29 cellular contexts compared by ENCODE assay signal in genomic region chr20:5272268-5272667, GRCh38. TPM values are rescaled to one million over a fixed set of nuclear protein-coding genes. Genes with fewer than 3 reads are reported as not detected.
A peak's percentile ranks its signal among the peaks of the same experiment; 100 is the strongest.
DNase-seq lines count a peak whose midpoint lies in the region; ATAC-seq, FAIRE-seq and TF ChIP-seq lines count a peak whose summit lies in the region.
"Had no signal": no experiment of that assay in that cellular context is flagged by ENCODE, and none has a peak within 500 bp of the region (broad histone marks: within the 10 kb centered on the region; RNA-seq: fewer than 3 reads in every experiment).

No MANE protein-coding gene starts in this region.

- POLR2A ChIA-PET in A549 (lab: Yijun Ruan, JAX): no interaction called here
- POLR2A ChIA-PET in CD4-positive, alpha-beta memory T cell (lab: Charles Lee; ENCODE audit: partially characterized antibody): no interaction called here

- no peaks in the 10 kb centered on the region for H3K9me3 ChIP-seq in A549
- peaks cover 0 to 14% (median 0%) of the 10 kb centered on the region in 11 experiments; a peak in 4 of 22 replicates for H3K9me3 ChIP-seq in BLaER1 treated with 17β-estradiol and CSF1 and Interleukin-3, amounts not matched to agents 10 nM and 100 nM (replicated peaks in 1 of 11)
- no peaks in the 10 kb centered on the region for H3K9me3 ChIP-seq in CD4-positive, alpha-beta memory T cell (ENCODE audit: control insufficient read depth in 1 of 2, low read length in 2 of 2)
- H3K9me3 ChIP-seq: BE2C had no signal

- H3K27ac Mint-ChIP-seq in CD4-positive, alpha-beta memory T cell: no peak overlapping the region
- H3K27ac Mint-ChIP-seq: CD4-positive, alpha-beta T cell had no signal

- H3K4me3 Mint-ChIP-seq in CD4-positive, alpha-beta memory T cell: no peak overlapping the region
- H3K4me3 Mint-ChIP-seq: CD4-positive, alpha-beta T cell; CD8-positive, alpha-beta memory T cell had no signal

- no peak for TF ChIP-seq CTCF in A549 (IDR thresholded peaks at IDR 0.05)

- H3K4me3 ChIP-seq in A549: no peak overlapping the region
- no peak overlapping the region for H3K4me3 ChIP-seq in BLaER1 treated with 17β-estradiol and CSF1 and Interleukin-3, amounts not matched to agents 10 nM and 100 nM
- no peak overlapping the region for H3K4me3 ChIP-seq in CD4-positive, alpha-beta memory T cell (ENCODE audit: low read length in 2 of 2)
- H3K4me3 ChIP-seq: GM12878 had no signal

- ATAC-seq in A549 (no peak), GM18867 (IDR thresholded peaks at IDR 0.05; ENCODE audit: unreplicated experiment) (peak; percentile 71)
- ATAC-seq: GM12878 had no signal

- H3K4me1 Mint-ChIP-seq in CD4-positive, alpha-beta memory T cell: peaks cover 0 to 1% (median 0%) of the 10 kb centered on the region in 4 donors

- 0 out of 22 replicates have a peak overlapping the region, but pooled peaks of 1 of the 11 experiments have one; percentile 4 for H3K9ac ChIP-seq in BLaER1 treated with 17β-estradiol and CSF1 and Interleukin-3, amounts not matched to agents 10 nM and 100 nM

- no peaks in the 10 kb centered on the region for H3K4me1 ChIP-seq in A549
- peaks cover 9 to 80% (median 66%) of the 10 kb centered on the region in 10 experiments; a peak in 19 of 20 replicates for H3K4me1 ChIP-seq in BLaER1 treated with 17β-estradiol and CSF1 and Interleukin-3, amounts not matched to agents 10 nM and 100 nM
- H3K4me1 ChIP-seq in CD4-positive, alpha-beta memory T cell (ENCODE audit: insufficient read depth, low read length): no peaks in the 10 kb centered on the region
- H3K4me1 ChIP-seq: BE2C had no signal

- H3K9me3 Mint-ChIP-seq in CD4-positive, alpha-beta memory T cell: peaks cover 0 to 3% (median 0%) of the 10 kb centered on the region in 8 donors
- H3K9me3 Mint-ChIP-seq: CD4-positive, alpha-beta T cell; CD8-positive, alpha-beta memory T cell had no signal

- CTCF ChIA-PET in A549 (lab: Yijun Ruan, JAX): no interaction called here
- CTCF ChIA-PET in CD4-positive, alpha-beta memory T cell (lab: Charles Lee; ENCODE audit: partially characterized antibody): no interaction called here

- no peak overlapping the region for H3K4me2 ChIP-seq in A549
- H3K4me2 ChIP-seq in BLaER1 treated with 17β-estradiol and CSF1 and Interleukin-3, amounts not matched to agents 10 nM and 100 nM: peak overlapping the region in 9 of 11 experiments; percentile 21 to 82 (median 59); a peak in 16 of 22 replicates

- intact Hi-C loops in CD4-positive, alpha-beta memory T cell (cut with micrococcal nuclease): no loop called here

- TF ChIP-seq EP300 in A549 (IDR thresholded peaks at IDR 0.05): no peak

- no peaks in the 10 kb centered on the region for H3K36me3 Mint-ChIP-seq in CD4-positive, alpha-beta memory T cell

- no peaks in the 10 kb centered on the region for H3K36me3 ChIP-seq in BLaER1 treated with 17β-estradiol and CSF1 and Interleukin-3, amounts not matched to agents 10 nM and 100 nM
- no peaks in the 10 kb centered on the region for H3K36me3 ChIP-seq in CD4-positive, alpha-beta memory T cell (ENCODE audit: insufficient read depth, low read length)
- H3K36me3 ChIP-seq: BE2C had no signal

- DNase-seq in A549 (ENCODE audit: low read depth in 1 of 2, low spot score in 1 of 2) (no peak), globus pallidus (ENCODE audit: low spot score) (no peak), frontal cortex (ENCODE audit: low spot score in 2 of 2) (no peak)
- DNase-seq in CD4-positive, alpha-beta memory T cell: no peak
- DNase-seq: ACHN; BE2C; CD4-positive, alpha-beta T cell; CD8-positive, alpha-beta memory T cell; COR-L47; DMS 273 treated with DMSO at 0.1 percent for 48 hours; DMS153; DMS53; DMS79; DND-41; EL; GDM1 had no signal

- H3K27me3 ChIP-seq in BLaER1 treated with 17β-estradiol and CSF1 and Interleukin-3, amounts not matched to agents 10 nM and 100 nM: no peaks in the 10 kb centered on the region
- H3K27me3 ChIP-seq in CD4-positive, alpha-beta memory T cell (ENCODE audit: insufficient read depth, low read length): no peaks in the 10 kb centered on the region

- TF ChIP-seq POLR2A in A549 (IDR thresholded peaks at IDR 0.05; ENCODE audit: low read length): no peak

- H3K27ac ChIP-seq in A549: no peak overlapping the region
- H3K27ac ChIP-seq in BLaER1 treated with 17β-estradiol and CSF1 and Interleukin-3, amounts not matched to agents 10 nM and 100 nM: peak overlapping the region in 4 of 11 experiments; percentile 30 to 52 (median 32); a peak in 4 of 22 replicates
- no peak overlapping the region for H3K27ac ChIP-seq in CD4-positive, alpha-beta memory T cell (ENCODE audit: low read depth, low read length)
- H3K27ac ChIP-seq: 22Rv1, C4-2B had no signal

- 0% methylated on average over 4 of the region's 4 CpGs for WGBS in A549 (ENCODE audit: missing lambda C conversion rate)

- FAIRE-seq in A549 (lab: Jason Lieb, UNC): peak; percentile 13
- FAIRE-seq in frontal cortex (lab: Jason Lieb, UNC): no peak
- FAIRE-seq: GM12878, GM12892, GM18507, GM19239 had no signal

- H4K20me1 ChIP-seq in BLaER1 treated with 17β-estradiol and CSF1 and Interleukin-3, amounts not matched to agents 10 nM and 100 nM: no peaks in the 10 kb centered on the region

- no peak for TF ChIP-seq RAD21 in A549 (conservative IDR thresholded peaks at IDR 0.05 in 1 of 2, IDR thresholded peaks at IDR 0.05 in 1 of 2)

- H3K27me3 Mint-ChIP-seq in CD4-positive, alpha-beta memory T cell: peaks cover 5 to 28% of the 10 kb centered on the region in 2 donors

TF ChIP-seq in A549, 52 proteins besides CTCF, POLR2A, EP300 and RAD21:
- TF ChIP-seq POLR2AphosphoS2 (conservative IDR thresholded peaks at IDR 0.05; ENCODE audit: low read length): no peak
- no peak for TF ChIP-seq ELK1 (IDR thresholded peaks at IDR 0.05; ENCODE audit: low read depth, low read length)
- no peak for TF ChIP-seq RARB (CRISPR knock-in tag; IDR thresholded peaks at IDR 0.05)
- TF ChIP-seq CHD2 (IDR thresholded peaks at IDR 0.05; ENCODE audit: low read length, partially characterized antibody): no peak
- TF ChIP-seq MAZ (IDR thresholded peaks at IDR 0.05; ENCODE audit: borderline replicate concordance, low read depth, low read length): no peak
- TF ChIP-seq NR3C1 (IDR thresholded peaks at IDR 0.05): no peak
- no peak for TF ChIP-seq JUN (IDR thresholded peaks at IDR 0.05)
- TF ChIP-seq NPAS2 (CRISPR knock-in tag; IDR thresholded peaks at IDR 0.05; ENCODE audit: borderline replicate concordance): no peak
- no peak for TF ChIP-seq CHD4 (IDR thresholded peaks at IDR 0.05; ENCODE audit: borderline replicate concordance)
- no peak for TF ChIP-seq REST (IDR thresholded peaks at IDR 0.05)
- TF ChIP-seq RFX5 (IDR thresholded peaks at IDR 0.05): no peak
- TF ChIP-seq MAFK (IDR thresholded peaks at IDR 0.05; ENCODE audit: partially characterized antibody): no peak

RNA-seq across cellular contexts. Expression of gene PROKR2, which starts 44.5 kb away (rescaled TPM):
- not detected in 2 replicates for polyA plus RNA-seq in A549 (2011; rRNA removed)
- not detected in 2 replicates for polyA plus RNA-seq in A549 (2012; cell fraction: cytosol; rRNA removed)
- polyA plus RNA-seq in A549 (2012; cell fraction: nucleus; rRNA removed): 0.04 TPM in 1 of 2 replicates, not detected in the other
- not detected in 3 replicates for polyA plus RNA-seq in A549 (2017; fragmentation: RNase III; extraction: RNeasy Plus Mini Kit Qiagen cat#74134 plus additional on column Dnase treatment)
- not detected in 2 replicates for polyA minus RNA-seq in A549 (2011; rRNA and poly(A)+ RNA removed)
- not detected for total RNA-seq in CD4-positive, alpha-beta memory T cell
- not detected for polyA plus RNA-seq in CD4-positive, alpha-beta memory T cell
- 8.6 TPM for total RNA-seq in frontal cortex
- total RNA-seq: A172; A673; CD4-positive, alpha-beta T cell; Daoy; G401; GM12878 had no signal
- polyA plus RNA-seq: AG04450, GM12878 had no signal
